Comparison of ENCODE assay signal across 8 cellular contexts in the genomic region with DNA sequence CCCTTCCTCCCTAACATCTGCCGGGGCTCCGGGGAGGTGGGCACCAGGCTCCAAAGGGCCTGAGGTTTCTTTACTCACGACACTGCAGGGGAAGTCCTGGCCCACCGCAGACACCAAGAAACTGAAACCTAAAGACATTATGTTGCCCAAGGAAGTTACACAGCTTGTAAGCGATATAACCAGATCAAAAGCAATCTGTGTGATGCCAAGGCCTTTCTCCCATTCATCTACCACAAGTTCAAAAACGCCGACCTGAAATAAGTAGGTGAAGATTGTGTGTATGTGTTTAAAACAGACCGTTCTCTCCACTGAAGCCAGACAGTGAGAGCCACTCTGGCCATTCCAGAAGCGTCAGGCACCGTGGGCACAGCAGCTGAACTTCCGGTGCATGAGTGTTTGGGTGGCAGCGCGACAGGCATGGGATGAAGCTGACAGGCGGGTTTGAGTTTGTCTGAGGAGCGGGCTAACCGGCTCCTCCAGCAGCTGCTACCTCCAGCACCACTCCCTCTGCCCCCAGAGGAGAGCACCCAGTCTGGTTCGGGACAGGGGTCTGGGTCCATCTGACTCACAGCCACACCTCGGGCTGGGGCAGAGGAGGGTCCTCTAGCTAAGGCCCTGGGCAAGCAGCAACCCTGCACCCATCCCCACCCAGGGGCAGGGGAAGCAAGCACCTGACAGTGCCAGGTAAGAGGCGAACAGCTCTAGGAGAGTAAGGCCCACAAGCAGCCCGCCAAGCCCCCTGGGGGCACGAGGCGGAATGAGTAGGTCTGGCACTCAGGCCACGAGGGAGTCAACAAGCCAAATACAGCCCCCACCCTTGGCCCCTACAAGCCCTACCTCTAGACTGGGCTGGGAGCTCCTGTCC. TPM values are rescaled to one million over a fixed set of nuclear protein-coding genes. Genes with fewer than 3 reads are reported as not detected.
A peak's percentile ranks its signal among the peaks of the same experiment; 100 is the strongest.
DNase-seq lines count a peak whose midpoint lies in the region; ATAC-seq and TF ChIP-seq lines count a peak whose summit lies in the region.

No MANE protein-coding gene starts in this region.

- BruUV-seq in mammary epithelial cell (replicated peaks; lab: Mats Ljungman, UMichigan) = no TSS peak

- peaks cover 7% of the 10 kb centered on the region for H3K36me3 Mint-ChIP-seq in stimulated activated memory B cell treated with anti-CD40 and anti-IgM and Interleukin-4, amounts not matched to agents 10 μg/mL and 1 μg/mL and 100 μg/mL, for 72 hours

- intact Hi-C loops in mammary epithelial cell (cut with micrococcal nuclease) = loop anchor here (1.0 kb wide), 1 partner anchor 10 kb away; no protein-coding TSS in a partner anchor

- no peaks in the 10 kb centered on the region for H3K36me3 ChIP-seq in mammary epithelial cell (ENCODE audit: insufficient read depth, low read length)
- H3K36me3 ChIP-seq in mucosa of stomach (ENCODE audit: control insufficient read depth, insufficient read depth, low read length) = no peaks in the 10 kb centered on the region

- H3K9me3 ChIP-seq in mammary epithelial cell (replicated peaks; ENCODE audit: insufficient read depth, low read length) = no peaks in the 10 kb centered on the region
- no peaks in the 10 kb centered on the region for H3K9me3 ChIP-seq in mucosa of stomach (ENCODE audit: control insufficient read depth, low read length)

- H3K4me1 Mint-ChIP-seq in stimulated activated memory B cell treated with anti-CD40 and anti-IgM and Interleukin-4, amounts not matched to agents 10 μg/mL and 1 μg/mL and 100 μg/mL, for 72 hours = peaks cover 59% of the 10 kb centered on the region

- H3K27ac Mint-ChIP-seq in stimulated activated memory B cell treated with anti-CD40 and anti-IgM and Interleukin-4, amounts not matched to agents 10 μg/mL and 1 μg/mL and 100 μg/mL, for 72 hours = peak overlapping the region; percentile 96

- peak overlapping the region; percentile 87 for H3K4me3 Mint-ChIP-seq in stimulated activated memory B cell treated with anti-CD40 and anti-IgM and Interleukin-4, amounts not matched to agents 10 μg/mL and 1 μg/mL and 100 μg/mL, for 72 hours

- H3K27ac ChIP-seq in HL-60 (replicated peaks) (peak overlapping the region; percentile 91), mammary epithelial cell (ENCODE audit: insufficient read depth, low read depth, low read length) (peak overlapping the region; percentile 83)

- H3K27me3 ChIP-seq in HL-60 (ENCODE audit: insufficient read depth, poor library complexity, severe bottlenecking) (no peaks in the 10 kb centered on the region), mammary epithelial cell (ENCODE audit: insufficient read depth, low read length) (no peaks in the 10 kb centered on the region), mucosa of stomach (ENCODE audit: control insufficient read depth, insufficient read depth, low read length) (no peaks in the 10 kb centered on the region)

- H3K9me3 Mint-ChIP-seq in stimulated activated memory B cell treated with anti-CD40 and anti-IgM and Interleukin-4, amounts not matched to agents 10 μg/mL and 1 μg/mL and 100 μg/mL, for 72 hours = no peaks in the 10 kb centered on the region

- peak; percentile 56 for ATAC-seq in stimulated activated memory B cell treated with anti-CD40 and anti-IgM and Interleukin-4, amounts not matched to agents 10 μg/mL and 1 μg/mL and 100 μg/mL, for 72 hours
- no peak for ATAC-seq in GM21526 (IDR thresholded peaks at IDR 0.05; ENCODE audit: low FRiP score, unreplicated experiment)

- peaks cover 52% of the 10 kb centered on the region for H3K4me1 ChIP-seq in mammary epithelial cell (ENCODE audit: insufficient read depth, low read length)
- H3K4me1 ChIP-seq in mucosa of stomach (ENCODE audit: control insufficient read depth, insufficient read depth, low read length) = peaks cover 33% of the 10 kb centered on the region

- H3K79me2 ChIP-seq in mammary epithelial cell (ENCODE audit: insufficient read depth, low read length) = peaks cover 73% of the 10 kb centered on the region

- CTCF ChIA-PET in mammary epithelial cell (lab: Charles Lee; ENCODE audit: low non-redundant PET) = no interaction called here

- H3K4me3 ChIP-seq in HL-60 (replicated peaks; ENCODE audit: insufficient read depth, low read length) = peak overlapping the region; percentile 68
- peak overlapping the region; percentile 62 to 80 (median 79) for H3K4me3 ChIP-seq in mammary epithelial cell (replicated peaks in 1 of 3; ENCODE audit: insufficient read depth in 1 of 3, low read depth in 2 of 3, low read length in 3 of 3)
- no peak overlapping the region for H3K4me3 ChIP-seq in mucosa of stomach (ENCODE audit: low read length)

- no peak for TF ChIP-seq CTCF in HL-60 (IDR thresholded peaks at IDR 0.05; ENCODE audit: insufficient read depth, low read length)
- no peak for TF ChIP-seq CTCF in mammary epithelial cell (conservative IDR thresholded peaks at IDR 0.05 in 1 of 2, IDR thresholded peaks at IDR 0.05 in 1 of 2; ENCODE audit: extremely low read depth in 1 of 2, insufficient read depth in 1 of 2, low read depth in 1 of 2, low read length in 2 of 2)

- WGBS in mammary epithelial cell (ENCODE audit: low coverage, missing lambda C conversion rate) = 3% methylated on average over 20 of the region's 23 CpGs

- peak overlapping the region; percentile 76 for H3K9ac ChIP-seq in mammary epithelial cell (ENCODE audit: insufficient read depth, low read length)
- peak overlapping the region; percentile 8 for H3K9ac ChIP-seq in mucosa of stomach (ENCODE audit: low read length)

- no peak overlapping the region for H2AFZ ChIP-seq in mammary epithelial cell (ENCODE audit: low read depth, low read length)

- peak; percentile 45 for DNase-seq in NCI-H2171 treated with DMSO at 0.1 percent for 48 hours (lab: John Stamatoyannopoulos, UW)
- DNase-seq in NCI-H2171 (lab: John Stamatoyannopoulos, UW) = no peak
- DNase-seq in HL-60 (ENCODE audit: low read depth in 1 of 2, low spot score in 1 of 2) = peak in 1 of 2 experiments; percentile 61
- DNase-seq in UCSD-AML1 (lab: John Stamatoyannopoulos, UW; ENCODE audit: unreplicated experiment) = peak; percentile 49
- peak; percentile 66 for DNase-seq in mammary epithelial cell

- no peaks in the 10 kb centered on the region for H3K27me3 Mint-ChIP-seq in stimulated activated memory B cell treated with anti-CD40 and anti-IgM and Interleukin-4, amounts not matched to agents 10 μg/mL and 1 μg/mL and 100 μg/mL, for 72 hours

- in situ Hi-C loops in mammary epithelial cell (cut with MboI; ENCODE audit: low sequenced_read_pairs in 2 of 2) = no loop called here

- H3K4me2 ChIP-seq in mammary epithelial cell (ENCODE audit: insufficient read depth, low read depth, low read length) = peak overlapping the region; percentile 97

- dilution Hi-C loops in mammary epithelial cell (cut with HindIII; ENCODE audit: low sequenced_read_pairs) = no loop called here

- H4K20me1 ChIP-seq in mammary epithelial cell (ENCODE audit: insufficient read depth, low read length) = no peaks in the 10 kb centered on the region

RNA-seq across cellular contexts. Expression of a gene that starts 1.3 kb away (rescaled TPM):
- total RNA-seq in mammary epithelial cell = 100 to 1,000 TPM in 1 of 2 donors, 10 to 100 TPM in 1; 20.5 to 107 TPM
- polyA plus RNA-seq in mammary epithelial cell = 24.2 TPM
- polyA minus RNA-seq in mammary epithelial cell = 44.0 TPM
